1 cellular context compared by ENCODE assay signal in the genomic region with DNA sequence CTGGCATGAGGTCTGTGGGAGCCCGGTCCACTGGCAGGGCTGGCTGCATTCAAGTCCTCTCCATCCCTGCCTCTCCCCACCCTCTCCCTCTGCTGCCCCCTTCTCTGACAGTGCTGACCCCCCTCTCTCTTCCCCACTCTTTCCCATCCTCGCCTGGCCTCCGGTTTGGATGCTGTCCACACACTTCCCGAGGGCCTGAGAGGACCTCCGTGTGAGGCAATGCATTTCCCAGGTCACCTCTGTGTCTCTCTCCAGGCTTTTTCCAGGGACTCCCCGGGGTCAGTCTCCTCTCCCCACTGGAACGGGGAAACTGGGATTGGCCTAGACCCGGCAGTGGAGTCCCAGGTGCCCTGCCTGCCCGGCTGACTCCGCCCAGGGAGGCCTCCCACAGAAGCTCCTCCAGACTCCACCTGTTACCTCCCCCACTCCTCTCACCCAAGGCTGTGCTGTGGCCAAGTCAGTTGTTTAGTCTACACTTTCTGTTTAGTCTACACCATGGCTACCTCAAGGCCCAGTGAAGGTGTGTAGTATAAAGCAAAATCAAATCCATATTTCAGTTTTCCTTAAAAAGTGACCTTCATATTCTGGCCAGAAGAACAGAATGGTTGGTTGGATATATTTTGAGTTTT.
TF ChIP-seq lines count a peak whose summit lies in the region.

No MANE protein-coding gene starts in this region.

TF ChIP-seq in WTC11, 78 proteins besides CTCF, POLR2A, EP300 and RAD21 (continued from another document):
- TF ChIP-seq, protein P1, sequence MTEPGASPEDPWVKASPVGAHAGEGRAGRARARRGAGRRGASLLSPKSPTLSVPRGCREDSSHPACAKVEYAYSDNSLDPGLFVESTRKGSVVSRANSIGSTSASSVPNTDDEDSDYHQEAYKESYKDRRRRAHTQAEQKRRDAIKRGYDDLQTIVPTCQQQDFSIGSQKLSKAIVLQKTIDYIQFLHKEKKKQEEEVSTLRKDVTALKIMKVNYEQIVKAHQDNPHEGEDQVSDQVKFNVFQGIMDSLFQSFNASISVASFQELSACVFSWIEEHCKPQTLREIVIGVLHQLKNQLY (CRISPR knock-in tag; IDR thresholded peaks at IDR 0.05), result no peak
- TF ChIP-seq EMX1 (CRISPR knock-in tag; IDR thresholded peaks at IDR 0.05) (no peak), ATF1 (CRISPR knock-in tag; IDR thresholded peaks at IDR 0.05) (no peak), NFATC4 (CRISPR knock-in tag; IDR thresholded peaks at IDR 0.05) (no peak), ZNF416 (CRISPR knock-in tag; IDR thresholded peaks at IDR 0.05) (no peak), ZNF219 (CRISPR knock-in tag; IDR thresholded peaks at IDR 0.05; ENCODE audit: borderline replicate concordance) (no peak), NR1H2 (CRISPR knock-in tag; IDR thresholded peaks at IDR 0.05) (no peak), ZNF263 (CRISPR knock-in tag; IDR thresholded peaks at IDR 0.05; ENCODE audit: low read depth) (no peak), CREB1 (CRISPR knock-in tag; IDR thresholded peaks at IDR 0.05) (no peak)
- TF ChIP-seq, protein P2, sequence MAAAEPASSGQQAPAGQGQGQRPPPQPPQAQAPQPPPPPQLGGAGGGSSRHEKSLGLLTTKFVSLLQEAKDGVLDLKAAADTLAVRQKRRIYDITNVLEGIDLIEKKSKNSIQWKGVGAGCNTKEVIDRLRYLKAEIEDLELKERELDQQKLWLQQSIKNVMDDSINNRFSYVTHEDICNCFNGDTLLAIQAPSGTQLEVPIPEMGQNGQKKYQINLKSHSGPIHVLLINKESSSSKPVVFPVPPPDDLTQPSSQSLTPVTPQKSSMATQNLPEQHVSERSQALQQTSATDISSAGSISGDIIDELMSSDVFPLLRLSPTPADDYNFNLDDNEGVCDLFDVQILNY (CRISPR knock-in tag; IDR thresholded peaks at IDR 0.05), result no peak
- TF ChIP-seq, protein P3, sequence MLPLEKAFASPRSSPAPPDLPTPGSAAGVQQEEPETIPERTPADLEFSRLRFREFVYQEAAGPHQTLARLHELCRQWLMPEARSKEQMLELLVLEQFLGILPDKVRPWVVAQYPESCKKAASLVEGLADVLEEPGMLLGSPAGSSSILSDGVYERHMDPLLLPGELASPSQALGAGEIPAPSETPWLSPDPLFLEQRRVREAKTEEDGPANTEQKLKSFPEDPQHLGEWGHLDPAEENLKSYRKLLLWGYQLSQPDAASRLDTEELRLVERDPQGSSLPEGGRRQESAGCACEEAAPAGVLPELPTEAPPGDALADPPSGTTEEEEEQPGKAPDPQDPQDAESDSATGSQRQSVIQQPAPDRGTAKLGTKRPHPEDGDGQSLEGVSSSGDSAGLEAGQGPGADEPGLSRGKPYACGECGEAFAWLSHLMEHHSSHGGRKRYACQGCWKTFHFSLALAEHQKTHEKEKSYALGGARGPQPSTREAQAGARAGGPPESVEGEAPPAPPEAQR (CRISPR knock-in tag; IDR thresholded peaks at IDR 0.05), result no peak
- TF ChIP-seq, protein P4, sequence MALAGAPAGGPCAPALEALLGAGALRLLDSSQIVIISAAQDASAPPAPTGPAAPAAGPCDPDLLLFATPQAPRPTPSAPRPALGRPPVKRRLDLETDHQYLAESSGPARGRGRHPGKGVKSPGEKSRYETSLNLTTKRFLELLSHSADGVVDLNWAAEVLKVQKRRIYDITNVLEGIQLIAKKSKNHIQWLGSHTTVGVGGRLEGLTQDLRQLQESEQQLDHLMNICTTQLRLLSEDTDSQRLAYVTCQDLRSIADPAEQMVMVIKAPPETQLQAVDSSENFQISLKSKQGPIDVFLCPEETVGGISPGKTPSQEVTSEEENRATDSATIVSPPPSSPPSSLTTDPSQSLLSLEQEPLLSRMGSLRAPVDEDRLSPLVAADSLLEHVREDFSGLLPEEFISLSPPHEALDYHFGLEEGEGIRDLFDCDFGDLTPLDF (CRISPR knock-in tag; IDR thresholded peaks at IDR 0.05), result no peak
